22 cellular contexts compared by ENCODE assay signal in genomic region chr19:47437500-47437899, GRCh38. TPM values are rescaled to one million over a fixed set of nuclear protein-coding genes. Genes with fewer than 3 reads are reported as not detected.
"Had no signal": no experiment of that assay in that cellular context is flagged by ENCODE, and none has a peak within 500 bp of the region (broad histone marks: within the 10 kb centered on the region; RNA-seq: fewer than 3 reads in every experiment).

No MANE protein-coding gene starts in this region.

- H3K27ac ChIP-seq: gastrocnemius medialis, heart right ventricle, skin epidermis, tibial nerve, vagina had no signal

- H3K36me3 Mint-ChIP-seq: activated naive CD8-positive, alpha-beta T cell treated with anti-CD3 and anti-CD28 coated beads for 36 hours; naive thymus-derived CD4-positive, alpha-beta T cell had no signal

- H3K27ac Mint-ChIP-seq: activated B cell treated with CpG ODN at 0.5 μM for 24 hours; activated CD8-positive, alpha-beta T cell treated with anti-CD3 and anti-CD28 coated beads for 36 hours; dendritic cell treated with granulocyte-macrophage colony-stimulating factor and Interleukin-4, amounts not matched to agents 40 ng/mL and 50 ng/mL, for 4 days; stimulated activated naive B cell treated with anti-CD40 and anti-IgM and Interleukin-4, amounts not matched to agents 10 μg/mL and 1 μg/mL and 100 μg/mL, for 72 hours; T-helper 17 cell had no signal

- DNase-seq: activated B cell treated with CpG ODN at 0.5 μM for 24 hours; activated CD4-positive, alpha-beta T cell treated with anti-CD3 and anti-CD28 coated beads for 48 hours; activated CD8-positive, alpha-beta memory T cell treated with anti-CD3 and anti-CD28 coated beads, Interleukin-2, amount 50 U/mL, for 4 hours; activated CD8-positive, alpha-beta T cell treated with anti-CD3 and anti-CD28 coated beads for 36 hours; activated gamma-delta T cell treated with Interleukin-2 at 50 U/mL for 16 hours; activated naive CD8-positive, alpha-beta T cell treated with anti-CD3 and anti-CD28 coated beads for 36 hours; activated T-cell treated with anti-CD3 and anti-CD28 coated beads, Interleukin-2, amount 50 U/mL, for 48 hours; gastrocnemius medialis; heart right ventricle; left cardiac atrium; naive thymus-derived CD4-positive, alpha-beta T cell; occipital lobe; stimulated activated CD4-positive, alpha-beta T cell treated with anti-CD3 and anti-CD28 coated beads, Interleukin-15, amount 100 ng/mL, for 24 hours; stimulated activated CD4-positive, alpha-beta T cell treated with anti-CD3 and anti-CD28 coated beads, Interleukin-4, amount 100 ng/mL, for 1 hour; stimulated activated naive B cell treated with anti-CD40 and anti-IgM and Interleukin-4, amounts not matched to agents 10 μg/mL and 1 μg/mL and 100 μg/mL, for 72 hours; T-helper 17 cell had no signal

- H3K9me3 Mint-ChIP-seq: activated CD8-positive, alpha-beta T cell treated with anti-CD3 and anti-CD28 coated beads for 36 hours; activated naive CD8-positive, alpha-beta T cell treated with anti-CD3 and anti-CD28 coated beads for 36 hours; dendritic cell treated with granulocyte-macrophage colony-stimulating factor and Interleukin-4, amounts not matched to agents 40 ng/mL and 50 ng/mL, for 4 days; stimulated activated naive B cell treated with anti-CD40 and anti-IgM and Interleukin-4, amounts not matched to agents 10 μg/mL and 1 μg/mL and 100 μg/mL, for 72 hours had no signal

- H3K4me3 Mint-ChIP-seq: activated B cell treated with CpG ODN at 0.5 μM for 24 hours; activated CD8-positive, alpha-beta T cell treated with anti-CD3 and anti-CD28 coated beads for 36 hours; activated naive CD8-positive, alpha-beta T cell treated with anti-CD3 and anti-CD28 coated beads for 36 hours; dendritic cell treated with granulocyte-macrophage colony-stimulating factor and Interleukin-4, amounts not matched to agents 40 ng/mL and 50 ng/mL, for 4 days; stimulated activated naive B cell treated with anti-CD40 and anti-IgM and Interleukin-4, amounts not matched to agents 10 μg/mL and 1 μg/mL and 100 μg/mL, for 72 hours; T-helper 17 cell had no signal

- H3K4me3 ChIP-seq: gastrocnemius medialis, heart right ventricle, skin epidermis, tibial nerve, vagina had no signal

RNA-seq across cellular contexts. Expression of gene MEIS3, which starts 18.2 kb away (rescaled TPM):
- total RNA-seq: activated B cell treated with CpG ODN at 0.5 μM for 24 hours; activated CD8-positive, alpha-beta T cell treated with anti-CD3 and anti-CD28 coated beads for 36 hours; activated naive CD8-positive, alpha-beta T cell treated with anti-CD3 and anti-CD28 coated beads for 36 hours; mononuclear cell had no signal

RNA-seq across cellular contexts. Expression of gene SLC8A2, which starts 34.2 kb away (rescaled TPM):
- total RNA-seq: activated B cell treated with CpG ODN at 0.5 μM for 24 hours, epithelial cell of proximal tubule, gastrocnemius medialis, mononuclear cell, T-helper 17 cell, tibial nerve had no signal
